Comparison of ENCODE assay signal across 22 cellular contexts in genomic region chr3:64917914-64918313, GRCh38.
"Had no signal": no experiment of that assay in that cellular context is flagged by ENCODE, and none has a peak within 500 bp of the region (broad histone marks: within the 10 kb centered on the region; RNA-seq: fewer than 3 reads in every experiment).

No MANE protein-coding gene starts in this region.

- H3K36me3 ChIP-seq: left lung, lower lobe of right lung, pancreas, right atrium auricular region, thyroid gland had no signal

- ATAC-seq: effector memory CD8-positive, alpha-beta T cell; left cardiac atrium; left lung; lower lobe of right lung; naive thymus-derived CD8-positive, alpha-beta T cell; pancreas; sciatic nerve; stimulated activated naive CD8-positive, alpha-beta T cell treated with anti-CD3 and anti-CD28 coated beads, Interleukin-15, amount 100 ng/mL, for 72 hours had no signal

- DNase-seq: cerebellar nuclear complex; cortex of kidney; effector memory CD8-positive, alpha-beta T cell; left cardiac atrium; left lung; lower lobe of right lung; naive thymus-derived CD8-positive, alpha-beta T cell; nephron progenitor cell; occipital lobe; pancreas; stimulated activated CD4-positive, alpha-beta T cell treated with anti-CD3 and anti-CD28 coated beads, Interleukin-12 subunit alpha, Interleukin-12 subunit beta, amount 100 ng/mL, for 4 hours; stimulated activated CD4-positive, alpha-beta T cell treated with anti-CD3 and anti-CD28 coated beads, Interleukin-1b, Interleukin-23, amount 100 ng/mL, for 48 hours; stimulated activated CD4-positive, alpha-beta T cell treated with anti-CD3 and anti-CD28 coated beads, Interleukin-4, amount 100 ng/mL, for 1 hour; stimulated activated CD8-positive, alpha-beta memory T cell treated with anti-CD3 and anti-CD28 coated beads, Interleukin-4, amount 100 ng/mL, for 48 hours; stimulated activated naive CD4-positive, alpha-beta T cell; stimulated activated naive CD8-positive, alpha-beta T cell treated with anti-CD3 and anti-CD28 coated beads, Interleukin-15, amount 100 ng/mL, for 72 hours; thyroid gland; trophoblast cell had no signal

- H3K27ac ChIP-seq: left lung, lower lobe of right lung, pancreas, thyroid gland had no signal

- H3K4me3 ChIP-seq: hepatocyte, left lung, lower lobe of right lung, pancreas, right atrium auricular region, smooth muscle cell, thyroid gland had no signal

- H3K27me3 ChIP-seq: hepatocyte, left lung, pancreas, right atrium auricular region, thyroid gland had no signal

- H3K9me3 ChIP-seq: left lung, lower lobe of right lung, pancreas, right atrium auricular region, thyroid gland had no signal

- H3K4me1 ChIP-seq: lower lobe of right lung, pancreas had no signal
